ENCODE assay signal across 9 cellular contexts in the genomic region with DNA sequence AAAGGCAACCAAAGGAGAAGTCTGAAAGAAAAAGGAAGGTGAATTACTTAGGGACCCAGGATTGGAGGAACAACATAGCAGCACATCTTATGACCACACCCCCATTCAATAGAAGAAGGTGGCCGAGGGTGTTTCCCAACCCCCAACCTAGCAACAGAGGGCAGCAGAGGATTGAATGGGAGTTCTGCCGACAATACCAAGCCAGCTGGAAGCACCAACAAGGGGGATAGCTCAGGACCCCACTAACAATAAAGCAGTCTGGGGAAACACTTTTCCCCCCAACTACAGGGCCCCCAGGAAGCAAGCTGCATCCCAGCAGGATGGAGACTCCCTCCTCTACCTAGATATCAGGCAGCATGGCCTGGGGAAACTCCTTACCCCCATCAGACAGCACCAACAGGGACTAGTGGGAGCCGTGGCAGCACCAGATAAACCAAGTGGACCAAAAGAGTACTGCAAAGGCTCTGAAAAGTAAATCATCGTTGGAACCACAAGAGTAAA.
DNase-seq lines count a peak whose midpoint lies in the region; TF ChIP-seq lines count a peak whose summit lies in the region.
"Had no signal": no experiment of that assay in that cellular context is flagged by ENCODE, and none has a peak within 500 bp of the region (broad histone marks: within the 10 kb centered on the region; RNA-seq: fewer than 3 reads in every experiment).

No MANE protein-coding gene starts in this region.

- DNase-seq in HK-2 (ENCODE audit: unreplicated experiment) (peak; percentile 73), amniotic epithelial cell (ENCODE audit: low read depth) (peak; percentile 80), iPS DF 4.7 (ENCODE audit: extremely low read depth, low spot score) (peak; percentile 44), spleen (no peak), DMS53 treated with DMSO at 0.1 percent for 48 hours (lab: John Stamatoyannopoulos, UW; ENCODE audit: unreplicated experiment) (no peak), T-helper 2 cell (no peak)
- no peak for DNase-seq in activated T-cell treated with anti-CD3 and anti-CD28 coated beads, Interleukin-2, amount 50 U/mL, for 24 hours

- peak overlapping the region; percentile 75 for H2AFZ ChIP-seq in ACC112 (ENCODE audit: low read length, unreplicated experiment)

- peaks cover 5% of the 10 kb centered on the region for H3K4me1 Mint-ChIP-seq in activated T-cell treated with anti-CD3 and anti-CD28 coated beads, Interleukin-2, amount 50 U/mL, for 24 hours (ENCODE audit: low read depth)

- H3K36me3 ChIP-seq in ACC112 (ENCODE audit: insufficient read depth, low read length) (no peaks in the 10 kb centered on the region; the same call in 1 of the 2 replicates), spleen (no peaks in the 10 kb centered on the region)

- peak in 1 of 11 experiments; percentile 21 for TF ChIP-seq CTCF in spleen (IDR thresholded peaks at IDR 0.05 in 8 of 11, conservative IDR thresholded peaks at IDR 0.05 in 3 of 11)

- H3K9me3 ChIP-seq in spleen, result no peaks in the 10 kb centered on the region

- H3K4me3 Mint-ChIP-seq in activated T-cell treated with anti-CD3 and anti-CD28 coated beads, Interleukin-2, amount 50 U/mL, for 24 hours, result no peak overlapping the region
- H3K4me3 Mint-ChIP-seq: dendritic cell treated with granulocyte-macrophage colony-stimulating factor and Interleukin-4, amounts not matched to agents 40 ng/mL and 50 ng/mL, for 4 days had no signal

- H3K27me3 Mint-ChIP-seq in activated T-cell treated with anti-CD3 and anti-CD28 coated beads, Interleukin-2, amount 50 U/mL, for 24 hours, result no peaks in the 10 kb centered on the region

- no peak overlapping the region for H3K27ac Mint-ChIP-seq in activated T-cell treated with anti-CD3 and anti-CD28 coated beads, Interleukin-2, amount 50 U/mL, for 24 hours
- H3K27ac Mint-ChIP-seq: dendritic cell treated with granulocyte-macrophage colony-stimulating factor and Interleukin-4, amounts not matched to agents 40 ng/mL and 50 ng/mL, for 4 days had no signal

- TF ChIP-seq POLR2A in spleen (IDR thresholded peaks at IDR 0.05), result no peak

- peaks cover 24% of the 10 kb centered on the region for H3K79me2 ChIP-seq in ACC112 (ENCODE audit: control insufficient read depth, insufficient read depth, low read length, unreplicated experiment)

- intact Hi-C loops in spleen (cut with DNase I; ENCODE audit: low total_unique reads), result no loop called here

- no peaks in the 10 kb centered on the region for H3K9me3 Mint-ChIP-seq in activated T-cell treated with anti-CD3 and anti-CD28 coated beads, Interleukin-2, amount 50 U/mL, for 24 hours
- H3K9me3 Mint-ChIP-seq: dendritic cell treated with granulocyte-macrophage colony-stimulating factor and Interleukin-4, amounts not matched to agents 40 ng/mL and 50 ng/mL, for 4 days had no signal

- H3K4me1 ChIP-seq in ACC112 (ENCODE audit: control insufficient read depth, insufficient read depth, low read length, unreplicated experiment) (peaks cover 67% of the 10 kb centered on the region), spleen (peaks cover 18 to 72% (median 43%) of the 10 kb centered on the region in 6 donors)

- H3K27me3 ChIP-seq in ACC112 (ENCODE audit: insufficient read depth, low read length) (no peaks in the 10 kb centered on the region), spleen (replicated peaks in 1 of 7) (no peaks in the 10 kb centered on the region)

- H3K4me3 ChIP-seq in ACC112 (ENCODE audit: low read depth, low read length), result peak overlapping the region; percentile 37; the same call in 1 of the 2 replicates
- no peak overlapping the region for H3K4me3 ChIP-seq in spleen

- peak overlapping the region; percentile 99 for H3K27ac ChIP-seq in ACC112 (ENCODE audit: low read depth, low read length)
- peak overlapping the region; percentile 30 to 86 (median 80) for H3K27ac ChIP-seq in spleen

- no peaks in the 10 kb centered on the region for H3K36me3 Mint-ChIP-seq in activated T-cell treated with anti-CD3 and anti-CD28 coated beads, Interleukin-2, amount 50 U/mL, for 24 hours (ENCODE audit: low read depth)

- WGBS in spleen, 5 donors, result 50 to 71% (median 62%) methylated on average over 4 of the region's 4 CpGs

Comparison
In these comparisons a context has a peak if more than half of its experiments do, and no peak if none do; other contexts are left out.
1. DNase-seq: peak in HK-2 (single experiment), amniotic epithelial cell (single experiment) and iPS DF 4.7 (single experiment); none in spleen (single experiment), DMS53 treated with DMSO at 0.1 percent for 48 hours (single experiment), T-helper 2 cell (0 of 5) and activated T-cell treated with anti-CD3 and anti-CD28 coated beads, Interleukin-2, amount 50 U/mL, for 24 hours (single experiment).